In the genomic region with DNA sequence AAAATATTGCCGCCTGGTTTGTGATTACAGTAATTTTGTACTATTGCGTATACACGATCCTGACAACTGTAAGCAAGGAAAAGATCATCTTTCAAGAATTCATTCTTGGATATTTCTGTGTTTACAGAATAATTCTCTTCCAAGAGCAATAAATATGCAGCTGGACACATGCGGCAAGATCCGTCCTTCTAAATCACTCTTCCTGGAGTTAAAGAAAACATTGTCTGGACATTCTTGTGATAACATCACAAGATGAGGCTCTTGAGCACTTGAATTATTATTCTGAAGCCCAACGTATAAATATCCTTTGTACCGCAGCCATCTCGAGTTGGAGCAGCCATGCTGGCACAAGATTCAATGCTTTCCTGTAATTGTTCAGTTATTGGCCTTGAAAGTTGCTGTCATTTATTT, we compare ENCODE assay signal across 11 cellular contexts. TPM values are rescaled to one million over a fixed set of nuclear protein-coding genes. Genes with fewer than 3 reads are reported as not detected.
A peak's percentile ranks its signal among the peaks of the same experiment; 100 is the strongest.
DNase-seq lines count a peak whose midpoint lies in the region; ATAC-seq and TF ChIP-seq lines count a peak whose summit lies in the region.
"Had no signal": no experiment of that assay in that cellular context is flagged by ENCODE, and none has a peak within 500 bp of the region (broad histone marks: within the 10 kb centered on the region; RNA-seq: fewer than 3 reads in every experiment).

No MANE protein-coding gene starts in this region.

- no peak overlapping the region for H3K4me3 Mint-ChIP-seq in CD8-positive, alpha-beta T cell
- H3K4me3 Mint-ChIP-seq: CD8-positive, alpha-beta memory T cell had no signal

- peak overlapping the region in 1 of 2 experiments; percentile 73; a peak in 2 of 4 replicates for H3K27ac ChIP-seq in SK-N-SH (ENCODE audit: low read depth in 2 of 2, low read length in 1 of 2)
- peak overlapping the region; percentile 38 to 50 for H3K27ac ChIP-seq in prostate gland
- no peak overlapping the region for H3K27ac ChIP-seq in CD8-positive, alpha-beta T cell (ENCODE audit: low read depth, low read length)
- H3K27ac ChIP-seq: parathyroid adenoma had no signal

- H3K27me3 ChIP-seq in BJ (ENCODE audit: control insufficient read depth, insufficient read depth, low read length) (no peaks in the 10 kb centered on the region), SK-N-SH (ENCODE audit: insufficient read depth) (no peaks in the 10 kb centered on the region), prostate gland (replicated peaks; ENCODE audit: insufficient read depth) (no peaks in the 10 kb centered on the region)
- H3K27me3 ChIP-seq in CD8-positive, alpha-beta T cell (ENCODE audit: insufficient read depth, low read length): no peaks in the 10 kb centered on the region

- peaks cover 21% of the 10 kb centered on the region for H3F3A ChIP-seq in SK-N-SH (replicated peaks; ENCODE audit: insufficient read depth)

- no peak overlapping the region for H3K27ac Mint-ChIP-seq in CD8-positive, alpha-beta T cell

- no peaks in the 10 kb centered on the region for H3K4me1 Mint-ChIP-seq in CD8-positive, alpha-beta T cell (ENCODE audit: low read depth)
- H3K4me1 Mint-ChIP-seq: CD8-positive, alpha-beta memory T cell had no signal

- H3K4me1 ChIP-seq in SK-N-SH (ENCODE audit: control insufficient read depth in 1 of 2, insufficient read depth in 2 of 2, low read depth in 1 of 2, low read length in 1 of 2) (peaks cover 0 to 15% of the 10 kb centered on the region in 2 experiments; a peak in 1 of 4 replicates), prostate gland (replicated peaks) (peaks cover 5% of the 10 kb centered on the region)
- no peaks in the 10 kb centered on the region for H3K4me1 ChIP-seq in CD8-positive, alpha-beta T cell (ENCODE audit: insufficient read depth, low read length)
- H3K4me1 ChIP-seq: parathyroid adenoma had no signal

- H4K20me1 ChIP-seq in SK-N-SH (ENCODE audit: insufficient read depth): peaks cover 22% of the 10 kb centered on the region; the same call in 1 of the 2 replicates

- CTCF ChIA-PET in BJ (lab: Yijun Ruan, JAX) (interaction anchor here (0.6 to 1.2 kb wide), 2 partner anchors 66 to 132 kb away, joined by 4 to 6 read pairs; no protein-coding TSS in a partner anchor), SK-N-SH (lab: Yijun Ruan, JAX) (interaction anchor here (2.1 to 2.8 kb wide), 3 partner anchors 10 to 132 kb away, joined by 6 to 9 read pairs (median 8); partner anchors contain the start of gene FHL2)
- CTCF ChIA-PET in CD8-positive, alpha-beta T cell (lab: Charles Lee): interaction anchor here (1.2 kb wide), 1 partner anchor 133 kb away, joined by 4 read pairs; no protein-coding TSS in a partner anchor

- H2AFZ ChIP-seq in SK-N-SH (ENCODE audit: low read depth): no peak overlapping the region
- H2AFZ ChIP-seq: parathyroid adenoma had no signal

- H3K27me3 Mint-ChIP-seq in CD8-positive, alpha-beta T cell (ENCODE audit: low read depth): no peaks in the 10 kb centered on the region

- POLR2A ChIA-PET in BJ (lab: Charles Lee): no interaction called here
- POLR2A ChIA-PET in SK-N-SH (lab: Yijun Ruan, JAX): no interaction called here
- POLR2A ChIA-PET in CD8-positive, alpha-beta T cell (lab: Charles Lee): no interaction called here

- no peak for TF ChIP-seq RAD21 in SK-N-SH (IDR thresholded peaks at IDR 0.05; ENCODE audit: low read length)

- no peak overlapping the region for H3K9ac ChIP-seq in SK-N-SH
- H3K9ac ChIP-seq: parathyroid adenoma had no signal

- no peak for ATAC-seq in CD8-positive, alpha-beta T cell

- peaks cover 7% of the 10 kb centered on the region for H3K36me3 Mint-ChIP-seq in CD8-positive, alpha-beta T cell

- TF ChIP-seq EP300 in SK-N-SH (IDR thresholded peaks at IDR 0.05; ENCODE audit: borderline replicate concordance in 1 of 2, low read depth in 1 of 2, low read length in 1 of 2): peak; percentile 30 to 87; a peak in 3 of 4 replicates

- peak overlapping the region; percentile 42; the same call in 1 of the 2 replicates for H3K4me2 ChIP-seq in SK-N-SH

- peaks cover 98% of the 10 kb centered on the region for H3K79me2 ChIP-seq in SK-N-SH (ENCODE audit: insufficient read depth)
- H3K79me2 ChIP-seq: parathyroid adenoma had no signal

- WGBS in SK-N-SH (ENCODE audit: low lambda C conversion rate): 63% methylated on average over 8 of the region's 8 CpGs
- 13% methylated on average over 8 of the region's 8 CpGs for WGBS in prostate gland

- no peaks in the 10 kb centered on the region for H3K9me2 ChIP-seq in SK-N-SH

- no peak for TF ChIP-seq CTCF in BJ (IDR thresholded peaks at IDR 0.05; ENCODE audit: insufficient read depth, low read depth, low read length)
- TF ChIP-seq CTCF in SK-N-SH (IDR thresholded peaks at IDR 0.05): no peak
- TF ChIP-seq CTCF in fibroblast of the aortic adventitia (IDR thresholded peaks at IDR 0.05; ENCODE audit: insufficient read depth, low read length): no peak
- TF ChIP-seq CTCF in prostate gland (IDR thresholded peaks at IDR 0.05): no peak
- no peak for TF ChIP-seq CTCF in CD8-positive, alpha-beta T cell (IDR thresholded peaks at IDR 0.05)

- no peak overlapping the region for H3K4me3 ChIP-seq in BJ (ENCODE audit: low read depth, low read length)
- no peak overlapping the region for H3K4me3 ChIP-seq in SK-N-SH (ENCODE audit: low read depth in 2 of 2, low read length in 1 of 2)
- no peak overlapping the region for H3K4me3 ChIP-seq in fibroblast of the aortic adventitia (ENCODE audit: low read depth, low read length)
- no peak overlapping the region for H3K4me3 ChIP-seq in prostate gland
- H3K4me3 ChIP-seq in CD8-positive, alpha-beta T cell (ENCODE audit: low read depth, low read length): no peak overlapping the region

- peaks cover 24% of the 10 kb centered on the region for H3K36me3 ChIP-seq in BJ (ENCODE audit: control insufficient read depth, insufficient read depth, low read length)
- peaks cover 17 to 40% of the 10 kb centered on the region in 2 experiments for H3K36me3 ChIP-seq in SK-N-SH (replicated peaks in 1 of 2; ENCODE audit: control insufficient read depth in 1 of 2, insufficient read depth in 2 of 2, low read length in 1 of 2)
- no peaks in the 10 kb centered on the region for H3K36me3 ChIP-seq in prostate gland
- H3K36me3 ChIP-seq in CD8-positive, alpha-beta T cell (ENCODE audit: insufficient read depth, low read length): no peaks in the 10 kb centered on the region

- peak; percentile 88 for DNase-seq in BJ (ENCODE audit: low read depth)
- no peak for DNase-seq in SK-N-SH
- DNase-seq in fibroblast of the aortic adventitia (ENCODE audit: low read depth): peak; percentile 99
- no peak for DNase-seq in prostate gland (ENCODE audit: low spot score)
- no peak for DNase-seq in occipital lobe (lab: John Stamatoyannopoulos, UW)
- no peak for DNase-seq in CD8-positive, alpha-beta T cell
- DNase-seq in KG1 (lab: John Stamatoyannopoulos, UW): no peak
- no peak for DNase-seq in SKM-1 (lab: John Stamatoyannopoulos, UW; ENCODE audit: unreplicated experiment)
- DNase-seq: activated CD4-positive, alpha-beta T cell treated with anti-CD3 and anti-CD28 coated beads, Interleukin-2, amount 50 U/mL, for 48 hours; CD8-positive, alpha-beta memory T cell had no signal

- TF ChIP-seq POLR2A in prostate gland (IDR thresholded peaks at IDR 0.05): no peak

- H3K9me3 ChIP-seq in SK-N-SH (no peaks in the 10 kb centered on the region), prostate gland (no peaks in the 10 kb centered on the region)
- no peaks in the 10 kb centered on the region for H3K9me3 ChIP-seq in CD8-positive, alpha-beta T cell (ENCODE audit: low read length)

- intact Hi-C loops in prostate gland (cut with DNase I): no loop called here
- intact Hi-C loops in CD8-positive, alpha-beta T cell (cut with DNase I, micrococcal nuclease): no loop called here

- no peaks in the 10 kb centered on the region for H3K9me3 Mint-ChIP-seq in CD8-positive, alpha-beta T cell
- H3K9me3 Mint-ChIP-seq: CD8-positive, alpha-beta memory T cell had no signal

TF ChIP-seq in SK-N-SH, 30 proteins besides CTCF, POLR2A, EP300 and RAD21 (continues in another document):
- TF ChIP-seq RFX5 (IDR thresholded peaks at IDR 0.05; ENCODE audit: low read length): no peak
- no peak for TF ChIP-seq TAF1 (IDR thresholded peaks at IDR 0.05; ENCODE audit: borderline replicate concordance, low read depth, low read length)
- peak; percentile 73 for TF ChIP-seq NFIC (IDR thresholded peaks at IDR 0.05; ENCODE audit: borderline replicate concordance)
- no peak for TF ChIP-seq RCOR1 (IDR thresholded peaks at IDR 0.05; ENCODE audit: low read length)
- peak; percentile 74; the same call in 1 of the 2 replicates for TF ChIP-seq POLR2AphosphoS5 (IDR thresholded peaks at IDR 0.05; ENCODE audit: low read depth, low read length)
- TF ChIP-seq MXI1 (IDR thresholded peaks at IDR 0.05; ENCODE audit: low read depth, low read length): no peak
- TF ChIP-seq TCF12 (IDR thresholded peaks at IDR 0.05): peak; percentile 95

RNA-seq across cellular contexts. Expression of gene FHL2, which starts 9.9 kb away (rescaled TPM):
- polyA plus RNA-seq in BJ (2011; rRNA removed): 472 and 546 TPM in 2 replicates
- polyA minus RNA-seq in BJ (2011; rRNA and poly(A)+ RNA removed): 254 and 426 TPM in 2 replicates
- polyA plus RNA-seq in SK-N-SH (2012; rRNA removed): 31.7 and 33.1 TPM in 2 replicates
- polyA plus RNA-seq in SK-N-SH (2012; cell fraction: cytosol; rRNA removed): 25.7 and 28.6 TPM in 2 replicates
- 23.6 and 27.0 TPM in 2 replicates for polyA plus RNA-seq in SK-N-SH (2012; cell fraction: nucleus; rRNA removed)
- total RNA-seq in fibroblast of the aortic adventitia (ENCODE audit: low replicate concordance): 92.4 and 267 TPM in 2 replicates
- total RNA-seq in prostate gland: 100 to 1,000 TPM; 132 to 250 TPM
- 4.4 TPM for total RNA-seq in occipital lobe
- total RNA-seq in CD8-positive, alpha-beta T cell: under 1 TPM; 0.38 to 0.64 TPM

RNA-seq across cellular contexts. Expression of gene C2orf49, which starts 51.6 kb away (rescaled TPM):
- polyA plus RNA-seq in BJ (2011; rRNA removed): 12.2 and 14.6 TPM in 2 replicates
- 4.7 TPM in 2 replicates for polyA minus RNA-seq in BJ (2011; rRNA and poly(A)+ RNA removed)
- polyA plus RNA-seq in SK-N-SH (2012; rRNA removed): 7.6 and 8.5 TPM in 2 replicates
- polyA plus RNA-seq in SK-N-SH (2012; cell fraction: cytosol; rRNA removed): 10.4 and 14.9 TPM in 2 replicates
- polyA plus RNA-seq in SK-N-SH (2012; cell fraction: nucleus; rRNA removed): 3.8 and 7.8 TPM in 2 replicates
- 20.0 and 20.1 TPM in 2 replicates for total RNA-seq in fibroblast of the aortic adventitia (ENCODE audit: low replicate concordance)
- 10 to 100 TPM; 13.1 to 26.2 TPM for total RNA-seq in prostate gland
- 33.5 TPM for total RNA-seq in occipital lobe
- 10 to 100 TPM; 27.8 to 28.9 TPM for total RNA-seq in CD8-positive, alpha-beta T cell

RNA-seq across cellular contexts. Expression of gene TGFBRAP1, which starts 59.4 kb away (rescaled TPM):
- polyA plus RNA-seq in BJ (2011; rRNA removed) (8.3 and 8.7 TPM in 2 replicates), SK-N-SH (2012; rRNA removed) (5.7 and 6.6 TPM in 2 replicates)
- polyA minus RNA-seq in BJ (2011; rRNA and poly(A)+ RNA removed): 13.2 and 15.7 TPM in 2 replicates
- 5.2 and 6.4 TPM in 2 replicates for polyA plus RNA-seq in SK-N-SH (2012; cell fraction: cytosol; rRNA removed)
- 8.1 and 8.7 TPM in 2 replicates for polyA plus RNA-seq in SK-N-SH (2012; cell fraction: nucleus; rRNA removed)
- total RNA-seq in fibroblast of the aortic adventitia (ENCODE audit: low replicate concordance) (7.0 and 17.7 TPM in 2 replicates), prostate gland (10 to 100 TPM; 29.9 to 30.0 TPM), occipital lobe (25.0 TPM)
- 10 to 100 TPM; 16.1 to 16.3 TPM for total RNA-seq in CD8-positive, alpha-beta T cell

Comparison
In these comparisons a context has a peak if more than half of its experiments do, and no peak if none do; other contexts are left out.
1. DNase-seq: peak in BJ (single experiment) and fibroblast of the aortic adventitia (single experiment); none in SK-N-SH (single experiment), prostate gland (single experiment), occipital lobe (single experiment), CD8-positive, alpha-beta T cell (0 of 7), KG1 (single experiment) and SKM-1 (single experiment).
2. RNA of gene FHL2, which starts 9.9 kb away (total RNA-seq): 92.4 to 267 TPM in fibroblast of the aortic adventitia and 132 to 250 TPM in prostate gland; 4.4 TPM in occipital lobe (single experiment) and 0.38 to 0.64 TPM in CD8-positive, alpha-beta T cell; every median in the first group is over 10 times any median in the second.